ENCODE assay signal across 9 cellular contexts in the genomic region with DNA sequence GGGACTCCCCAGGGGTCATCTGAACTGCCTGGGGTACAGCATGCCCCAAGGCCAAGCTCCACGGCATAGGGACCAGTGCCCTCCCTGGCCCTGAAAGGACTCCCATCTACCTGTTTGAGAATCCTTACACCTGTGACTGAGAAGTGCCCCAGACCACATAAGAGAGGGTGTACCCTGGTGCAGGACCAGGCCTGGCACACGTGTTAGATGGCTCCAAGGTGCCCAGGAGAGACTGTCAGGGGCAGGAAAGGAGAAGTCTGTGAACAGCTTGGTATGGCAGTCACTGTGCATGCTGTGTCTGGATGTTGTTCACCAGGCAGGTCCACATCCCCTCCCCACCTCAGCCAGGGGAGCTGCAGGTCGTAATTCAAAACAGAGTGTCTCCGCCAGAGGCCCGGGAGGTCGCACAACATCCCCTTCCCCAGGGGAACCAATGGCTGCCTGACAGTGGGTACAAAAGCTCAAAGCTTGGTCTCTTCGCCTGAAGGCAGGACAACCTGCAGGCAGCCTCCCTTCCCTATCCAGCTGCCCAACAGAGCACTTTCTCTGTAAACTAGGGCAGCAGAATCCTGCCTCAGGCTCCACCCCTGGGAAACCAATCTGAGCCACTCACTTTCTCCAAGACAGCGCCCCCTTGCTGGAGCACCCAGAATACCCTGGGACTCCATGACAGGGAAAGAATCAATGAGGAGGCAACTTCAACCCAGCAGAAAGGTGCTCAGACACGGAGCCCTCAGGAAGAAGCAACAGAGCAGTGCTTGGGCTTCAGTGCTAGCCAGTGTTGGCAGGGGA. TPM values are rescaled to one million over a fixed set of nuclear protein-coding genes. Genes with fewer than 3 reads are reported as not detected.
DNase-seq lines count a peak whose midpoint lies in the region; ATAC-seq and TF ChIP-seq lines count a peak whose summit lies in the region.
"Had no signal": no experiment of that assay in that cellular context is flagged by ENCODE, and none has a peak within 500 bp of the region (broad histone marks: within the 10 kb centered on the region; RNA-seq: fewer than 3 reads in every experiment).

No MANE protein-coding gene starts in this region.

- no peak for ATAC-seq in HG03469 (IDR thresholded peaks at IDR 0.05; ENCODE audit: unreplicated experiment)

- H3K27ac Mint-ChIP-seq in activated naive CD8-positive, alpha-beta T cell treated with anti-CD3 and anti-CD28 coated beads for 36 hours = peak overlapping the region; percentile 90

- peak overlapping the region; percentile 93 for H3K4me3 Mint-ChIP-seq in activated naive CD8-positive, alpha-beta T cell treated with anti-CD3 and anti-CD28 coated beads for 36 hours

- peak overlapping the region; percentile 96 for H3K9ac ChIP-seq in Karpas-422 (ENCODE audit: low read length)
- H3K9ac ChIP-seq: parathyroid adenoma had no signal

- peaks cover 15% of the 10 kb centered on the region for H4K20me1 ChIP-seq in Karpas-422 (ENCODE audit: insufficient read depth, low read depth, low read length)

- peak overlapping the region; percentile 92; the same call in 1 of the 2 replicates for H3K4me3 ChIP-seq in Karpas-422 (ENCODE audit: low read length)
- peak overlapping the region in 1 of 2 experiments; percentile 61 for H3K4me3 ChIP-seq in neutrophil (ENCODE audit: low read depth in 1 of 2, low read length in 1 of 2)

- TF ChIP-seq CTCF in GM10266 (IDR thresholded peaks at IDR 0.05; ENCODE audit: control insufficient read depth, insufficient read depth, low read depth, missing control alignments) (peak; percentile 44), neutrophil (IDR thresholded peaks at IDR 0.05) (peak; percentile 33)

- H3K9me2 ChIP-seq in Karpas-422 (replicated peaks; ENCODE audit: insufficient read depth, low read length) = no peaks in the 10 kb centered on the region

- H3K27me3 ChIP-seq in Karpas-422 (ENCODE audit: low read length) = no peaks in the 10 kb centered on the region
- H3K27me3 ChIP-seq in neutrophil = no peaks in the 10 kb centered on the region

- H3K27ac ChIP-seq in Karpas-422 (ENCODE audit: low read length) = peak overlapping the region; percentile 84
- H3K27ac ChIP-seq in neutrophil = peak overlapping the region; percentile 93
- H3K27ac ChIP-seq: parathyroid adenoma had no signal

- H3K4me1 ChIP-seq in Karpas-422 (ENCODE audit: low read length) (peaks cover 65% of the 10 kb centered on the region), neutrophil (ENCODE audit: control insufficient read depth in 1 of 2, insufficient read depth in 1 of 2, low read depth in 1 of 2, low read length in 1 of 2) (peaks cover 74 to 83% of the 10 kb centered on the region in 2 experiments)
- H3K4me1 ChIP-seq: parathyroid adenoma had no signal

- peak overlapping the region; percentile 99 for H3K4me2 ChIP-seq in Karpas-422 (ENCODE audit: low read depth, low read length, poor library complexity, severe bottlenecking)

- H3K27me3 Mint-ChIP-seq in activated naive CD8-positive, alpha-beta T cell treated with anti-CD3 and anti-CD28 coated beads for 36 hours = peaks cover 3% of the 10 kb centered on the region

- H3K9me3 Mint-ChIP-seq in activated naive CD8-positive, alpha-beta T cell treated with anti-CD3 and anti-CD28 coated beads for 36 hours = no peaks in the 10 kb centered on the region

- H3K4me1 Mint-ChIP-seq in activated naive CD8-positive, alpha-beta T cell treated with anti-CD3 and anti-CD28 coated beads for 36 hours = peaks cover 56% of the 10 kb centered on the region

- H2AFZ ChIP-seq in Karpas-422 (ENCODE audit: low read length) = no peak overlapping the region
- H2AFZ ChIP-seq: parathyroid adenoma had no signal

- DNase-seq in GM10266 (ENCODE audit: extremely low spot score) = peak; percentile 23
- DNase-seq in Karpas-422 = peak; percentile 59
- no peak for DNase-seq in activated naive CD8-positive, alpha-beta T cell treated with anti-CD3 and anti-CD28 coated beads for 36 hours
- DNase-seq in occipital lobe (lab: John Stamatoyannopoulos, UW) = no peak
- no peak for DNase-seq in cerebellar nuclear complex (lab: John Stamatoyannopoulos, UW)
- DNase-seq: NCI-H1436 had no signal

- peaks cover 56% of the 10 kb centered on the region for H3K36me3 Mint-ChIP-seq in activated naive CD8-positive, alpha-beta T cell treated with anti-CD3 and anti-CD28 coated beads for 36 hours

- H3K36me3 ChIP-seq in Karpas-422 (ENCODE audit: insufficient read depth, low read length) (peaks cover 26% of the 10 kb centered on the region), neutrophil (no peaks in the 10 kb centered on the region)

- no peaks in the 10 kb centered on the region for H3K9me3 ChIP-seq in Karpas-422 (ENCODE audit: low read length)
- no peaks in the 10 kb centered on the region for H3K9me3 ChIP-seq in neutrophil

- H3K79me2 ChIP-seq in Karpas-422 (ENCODE audit: low read length) = peaks cover 82% of the 10 kb centered on the region

RNA-seq across cellular contexts. Expression of a gene that starts 3.9 kb away (rescaled TPM):
- total RNA-seq in Karpas-422 (2014; rRNA removed; shearing (Covaris generic); ENCODE audit: low replicate concordance) = 87.7 and 117 TPM in 2 replicates
- total RNA-seq in activated naive CD8-positive, alpha-beta T cell treated with anti-CD3 and anti-CD28 coated beads for 36 hours = 100 to 1,000 TPM; 127 to 131 TPM
- 7.5 TPM for total RNA-seq in occipital lobe

Comparison
In these comparisons a context has a peak if more than half of its experiments do, and no peak if none do; other contexts are left out.
1. DNase-seq: peak in GM10266 (single experiment) and Karpas-422 (single experiment); none in activated naive CD8-positive, alpha-beta T cell treated with anti-CD3 and anti-CD28 coated beads for 36 hours (single experiment), occipital lobe (single experiment) and cerebellar nuclear complex (0 of 2).
2. RNA of a gene that starts 3.9 kb away (total RNA-seq): 127 to 131 TPM in activated naive CD8-positive, alpha-beta T cell treated with anti-CD3 and anti-CD28 coated beads for 36 hours and 87.7 to 117 TPM in Karpas-422; 7.5 TPM in occipital lobe (single experiment); every median in the first group is over 10 times any median in the second.